In the genomic region with DNA sequence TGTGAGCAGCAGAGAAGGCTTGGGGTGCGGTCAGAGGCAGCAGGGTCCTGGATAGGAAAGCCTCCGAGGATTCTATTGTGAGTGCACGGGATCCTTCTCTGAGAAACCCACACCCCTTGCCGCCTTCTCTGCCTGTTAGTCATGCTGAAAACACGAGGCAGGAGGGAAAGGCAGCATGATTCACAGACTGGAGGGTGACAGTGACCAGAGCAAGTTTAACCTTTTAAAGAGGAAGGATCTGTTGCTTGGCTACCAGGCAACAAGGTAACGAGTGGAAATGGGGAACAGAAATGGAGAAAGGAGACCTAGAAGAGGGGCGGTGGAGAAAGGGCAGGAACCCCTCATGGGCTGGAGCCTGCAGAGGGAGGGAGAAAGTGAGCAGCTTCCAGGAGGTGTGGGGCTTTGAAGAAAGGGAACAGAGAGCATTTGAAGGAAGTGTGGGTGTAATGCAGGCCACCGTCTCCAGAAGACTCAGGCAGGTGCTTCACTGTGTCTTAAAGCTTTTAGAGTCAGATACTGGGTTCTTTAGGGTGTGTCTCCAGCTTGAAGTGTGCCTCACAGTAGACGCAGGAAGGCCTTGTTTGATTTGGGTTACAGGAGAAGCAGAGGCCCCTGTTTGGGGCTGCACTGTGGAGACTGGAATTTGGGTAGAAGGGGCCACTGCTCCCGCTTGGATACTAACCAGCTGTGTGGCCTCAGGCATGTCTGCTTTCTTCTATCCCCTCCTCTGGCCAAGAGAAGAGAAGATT, we compare ENCODE assay signal across 9 cellular contexts. TPM values are rescaled to one million over a fixed set of nuclear protein-coding genes. Genes with fewer than 3 reads are reported as not detected.
DNase-seq lines count a peak whose midpoint lies in the region; ATAC-seq and TF ChIP-seq lines count a peak whose summit lies in the region.
"Had no signal": no experiment of that assay in that cellular context is flagged by ENCODE, and none has a peak within 500 bp of the region (broad histone marks: within the 10 kb centered on the region; RNA-seq: fewer than 3 reads in every experiment).

No MANE protein-coding gene starts in this region.

- no peaks in the 10 kb centered on the region for H3K9me3 Mint-ChIP-seq in MCF 10A (ENCODE audit: unreplicated experiment)
- no peaks in the 10 kb centered on the region for H3K9me3 Mint-ChIP-seq in stimulated activated naive B cell treated with anti-CD40 and anti-IgM and Interleukin-4, amounts not matched to agents 10 μg/mL and 1 μg/mL and 100 μg/mL, for 72 hours

- TF ChIP-seq CTCF in MCF 10A (IDR thresholded peaks at IDR 0.05; ENCODE audit: unreplicated experiment) (no peak), lower leg skin (IDR thresholded peaks at IDR 0.05) (no peak)

- intact Hi-C loops in MCF 10A (cut with micrococcal nuclease) (loop anchor here (1.0 to 5.0 kb wide), 5 partner anchors 13 to 179 kb away; a partner anchor contains a TSS), lower leg skin (cut with DNase I; ENCODE audit: low total_unique reads) (loop anchor here (10.0 kb wide), 1 partner anchor 112 kb away; a partner anchor contains a TSS)

- TF ChIP-seq POLR2A in lower leg skin (IDR thresholded peaks at IDR 0.05): no peak

- H3K4me3 Mint-ChIP-seq in MCF 10A (ENCODE audit: unreplicated experiment): peak overlapping the region; percentile 47
- no peak overlapping the region for H3K4me3 Mint-ChIP-seq in stimulated activated naive B cell treated with anti-CD40 and anti-IgM and Interleukin-4, amounts not matched to agents 10 μg/mL and 1 μg/mL and 100 μg/mL, for 72 hours

- peak overlapping the region; percentile 93 for H3K27ac Mint-ChIP-seq in MCF 10A (ENCODE audit: low read depth, unreplicated experiment)
- H3K27ac Mint-ChIP-seq in stimulated activated naive B cell treated with anti-CD40 and anti-IgM and Interleukin-4, amounts not matched to agents 10 μg/mL and 1 μg/mL and 100 μg/mL, for 72 hours: peak overlapping the region; percentile 78

- H3K36me3 Mint-ChIP-seq in MCF 10A (ENCODE audit: insufficient read depth, unreplicated experiment): no peaks in the 10 kb centered on the region
- H3K36me3 Mint-ChIP-seq in stimulated activated naive B cell treated with anti-CD40 and anti-IgM and Interleukin-4, amounts not matched to agents 10 μg/mL and 1 μg/mL and 100 μg/mL, for 72 hours: no peaks in the 10 kb centered on the region

- WGBS in lower leg skin, 2 donors: 29 to 31% methylated on average over 10 of the region's 10 CpGs

- peaks cover 45% of the 10 kb centered on the region for H3K4me1 Mint-ChIP-seq in MCF 10A (ENCODE audit: insufficient read depth, unreplicated experiment)
- peaks cover 16 to 32% of the 10 kb centered on the region in 2 donors for H3K4me1 Mint-ChIP-seq in stimulated activated naive B cell treated with anti-CD40 and anti-IgM and Interleukin-4, amounts not matched to agents 10 μg/mL and 1 μg/mL and 100 μg/mL, for 72 hours

- DNase-seq in H4 (ENCODE audit: low spot score) (peak; percentile 70), SIG-M5 treated with dmso at 0.1 percent for 504 hours (lab: John Stamatoyannopoulos, UW; ENCODE audit: unreplicated experiment) (peak; percentile 94), MCF 10A (ENCODE audit: unreplicated experiment) (peak; percentile 96), lower leg skin (ENCODE audit: low spot score in 2 of 2) (peak; percentile 84 to 93), left lobe of liver (ENCODE audit: low spot score) (no peak), DMS114 treated with DMSO at 0.1 percent for 48 hours (lab: John Stamatoyannopoulos, UW; ENCODE audit: unreplicated experiment) (no peak)
- peak; percentile 63 for DNase-seq in stimulated activated naive B cell treated with anti-CD40 and anti-IgM and Interleukin-4, amounts not matched to agents 10 μg/mL and 1 μg/mL and 100 μg/mL, for 72 hours

- H3K4me3 ChIP-seq in lower leg skin (ENCODE audit: low read depth, poor library complexity, severe bottlenecking): no peak overlapping the region

- ATAC-seq in stimulated activated naive B cell treated with anti-CD40 and anti-IgM and Interleukin-4, amounts not matched to agents 10 μg/mL and 1 μg/mL and 100 μg/mL, for 72 hours (replicated peaks): peak; percentile 92 to 94
- ATAC-seq in left lobe of liver (no peak), HG03159 (IDR thresholded peaks at IDR 0.05; ENCODE audit: unreplicated experiment) (no peak)

- no TSS peak for BruUV-seq in MCF 10A (replicated peaks; lab: Mats Ljungman, UMichigan)

- CTCF ChIA-PET in MCF 10A (lab: Yijun Ruan, JAX): interaction anchor here (0.6 to 2.5 kb wide), 7 partner anchors 9 to 632 kb away, joined by 3 to 30 read pairs (median 3); no protein-coding TSS in a partner anchor

- no peaks in the 10 kb centered on the region for H3K27me3 Mint-ChIP-seq in MCF 10A (ENCODE audit: insufficient read depth, unreplicated experiment)
- H3K27me3 Mint-ChIP-seq in stimulated activated naive B cell treated with anti-CD40 and anti-IgM and Interleukin-4, amounts not matched to agents 10 μg/mL and 1 μg/mL and 100 μg/mL, for 72 hours: peaks cover 7 to 10% of the 10 kb centered on the region in 2 donors

- POLR2A ChIA-PET in MCF 10A (lab: Yijun Ruan, JAX): interaction anchor here (0.5 to 2.8 kb wide), 12 partner anchors 8 to 186 kb away, joined by 3 to 27 read pairs (median 4); a partner anchor contains a TSS

RNA-seq across cellular contexts. Expression of a gene that starts 19.1 kb away (rescaled TPM):
- total RNA-seq in H4 (2014; rRNA removed; shearing (Covaris generic)): not detected in 2 replicates
- not detected in 2 replicates for total RNA-seq in MCF 10A (2022)
- total RNA-seq in lower leg skin: not detected
- not detected for total RNA-seq in left lobe of liver
- total RNA-seq: T-helper 1 cell treated with Interleukin-12 subunit alpha and Interleukin-12 subunit beta and Interleukin-4 antibody, amounts not matched to agents 30 ng/mL and 1 ng/mL, for 36 hours had no signal

RNA-seq across cellular contexts. Expression of a gene that starts 37.4 kb away (rescaled TPM):
- total RNA-seq in H4 (2014; rRNA removed; shearing (Covaris generic)): not detected in 2 replicates
- total RNA-seq in MCF 10A (2022): not detected in 2 replicates
- 10 to 100 TPM; 16.1 to 65.0 (median 20.7) TPM for total RNA-seq in lower leg skin
- 6.4 TPM for total RNA-seq in left lobe of liver
- total RNA-seq: T-helper 1 cell treated with Interleukin-12 subunit alpha and Interleukin-12 subunit beta and Interleukin-4 antibody, amounts not matched to agents 30 ng/mL and 1 ng/mL, for 36 hours had no signal

Comparison
In these comparisons a context has a peak if more than half of its experiments do, and no peak if none do; other contexts are left out.
1. DNase-seq: peak in H4 (single experiment), SIG-M5 treated with dmso at 0.1 percent for 504 hours (single experiment), MCF 10A (single experiment), lower leg skin (2 of 2) and stimulated activated naive B cell treated with anti-CD40 and anti-IgM and Interleukin-4, amounts not matched to agents 10 μg/mL and 1 μg/mL and 100 μg/mL, for 72 hours (single experiment); none in left lobe of liver (single experiment) and DMS114 treated with DMSO at 0.1 percent for 48 hours (single experiment).
2. ATAC-seq: peak in stimulated activated naive B cell treated with anti-CD40 and anti-IgM and Interleukin-4, amounts not matched to agents 10 μg/mL and 1 μg/mL and 100 μg/mL, for 72 hours (2 of 2); none in left lobe of liver (single experiment) and HG03159 (single experiment).